ENCODE assay signal across 15 cellular contexts in genomic region chr4:143389543-143390195, GRCh38. TPM values are rescaled to one million over a fixed set of nuclear protein-coding genes. Genes with fewer than 3 reads are reported as not detected.
DNase-seq lines count a peak whose midpoint lies in the region; ATAC-seq, FAIRE-seq and TF ChIP-seq lines count a peak whose summit lies in the region.
"Had no signal": no experiment of that assay in that cellular context is flagged by ENCODE, and none has a peak within 500 bp of the region (broad histone marks: within the 10 kb centered on the region; RNA-seq: fewer than 3 reads in every experiment).

No MANE protein-coding gene starts in this region.

- no peak overlapping the region for H3K27ac Mint-ChIP-seq in glutamatergic neuron (ENCODE audit: unreplicated experiment)

- peaks cover 2% of the 10 kb centered on the region for H3K27me3 Mint-ChIP-seq in glutamatergic neuron (ENCODE audit: unreplicated experiment)

- no peak overlapping the region for H3K4me3 ChIP-seq in BLaER1
- no peak overlapping the region for H3K4me3 ChIP-seq in PC-9
- H3K4me3 ChIP-seq in fibroblast of villous mesenchyme (ENCODE audit: low read depth, low read length) = no peak overlapping the region
- no peak overlapping the region for H3K4me3 ChIP-seq in pancreas
- H3K4me3 ChIP-seq: HAP-1, thyroid gland had no signal

- CTCF ChIA-PET in PC-9 (lab: Charles Lee) = interaction anchor here (0.6 kb wide), 1 partner anchor 13 kb away, joined by 13 read pairs; no protein-coding TSS in a partner anchor

- TF ChIP-seq CTCF in PC-9 (conservative IDR thresholded peaks at IDR 0.05) (no peak), fibroblast of villous mesenchyme (IDR thresholded peaks at IDR 0.05; ENCODE audit: insufficient read depth, low read depth, low read length) (no peak), pancreas (IDR thresholded peaks at IDR 0.05) (no peak), glutamatergic neuron (IDR thresholded peaks at IDR 0.05; ENCODE audit: partially characterized antibody, unreplicated experiment) (no peak)

- no peaks in the 10 kb centered on the region for H3K9me3 ChIP-seq in BLaER1
- no peaks in the 10 kb centered on the region for H3K9me3 ChIP-seq in PC-9 (ENCODE audit: insufficient read depth, low read depth)
- no peaks in the 10 kb centered on the region for H3K9me3 ChIP-seq in pancreas
- H3K9me3 ChIP-seq: HAP-1, thyroid gland had no signal

- H3K36me3 ChIP-seq in BLaER1 = peaks cover 9% of the 10 kb centered on the region; the same call in 1 of the 2 replicates
- H3K36me3 ChIP-seq in PC-9 (ENCODE audit: low read depth) = no peaks in the 10 kb centered on the region
- H3K36me3 ChIP-seq in pancreas = no peaks in the 10 kb centered on the region
- H3K36me3 ChIP-seq: HAP-1, thyroid gland had no signal

- no peak overlapping the region for H3K4me3 Mint-ChIP-seq in glutamatergic neuron (ENCODE audit: unreplicated experiment)
- H3K4me3 Mint-ChIP-seq: activated T-cell treated with anti-CD3 and anti-CD28 coated beads, Interleukin-2, amount 50 U/mL, for 4 hours; CD14-positive monocyte had no signal

- no peak for FAIRE-seq in pancreas (lab: Jason Lieb, UNC)
- FAIRE-seq: GM19239 had no signal

- peaks cover 48% of the 10 kb centered on the region for H3K4me1 Mint-ChIP-seq in glutamatergic neuron (ENCODE audit: low read depth, unreplicated experiment)

- no peaks in the 10 kb centered on the region for H3K27me3 ChIP-seq in BLaER1
- no peaks in the 10 kb centered on the region for H3K27me3 ChIP-seq in PC-9 (ENCODE audit: insufficient read depth, low read depth)
- no peaks in the 10 kb centered on the region for H3K27me3 ChIP-seq in pancreas
- H3K27me3 ChIP-seq: thyroid gland had no signal

- H3K9me3 Mint-ChIP-seq in glutamatergic neuron (ENCODE audit: unreplicated experiment) = peaks cover 4% of the 10 kb centered on the region
- H3K9me3 Mint-ChIP-seq: activated T-cell treated with anti-CD3 and anti-CD28 coated beads, Interleukin-2, amount 50 U/mL, for 4 hours; CD14-positive monocyte had no signal

- no peaks in the 10 kb centered on the region for H3K9me2 ChIP-seq in PC-9 (ENCODE audit: insufficient read depth)

- DNase-seq in PC-9 = peak in 1 of 2 experiments; percentile 64
- peak; percentile 70 for DNase-seq in fibroblast of villous mesenchyme (ENCODE audit: low read depth)
- no peak for DNase-seq in pancreas
- DNase-seq in glutamatergic neuron = no peak
- no peak for DNase-seq in SIG-M5 (lab: John Stamatoyannopoulos, UW)
- DNase-seq in COLO668 (lab: John Stamatoyannopoulos, UW; ENCODE audit: unreplicated experiment) = no peak
- DNase-seq in stimulated activated CD4-positive, alpha-beta T cell treated with anti-CD3 and anti-CD28 coated beads, Interleukin-4, amount 100 ng/mL, for 4 hours = no peak
- DNase-seq: activated CD4-positive, CD25-positive, alpha-beta regulatory T cell; activated T-cell treated with anti-CD3 and anti-CD28 coated beads, Interleukin-2, amount 50 U/mL, for 4 hours; SHP77; thyroid gland had no signal

- no peak overlapping the region for H3K9ac ChIP-seq in BLaER1

- 85 to 93% methylated on average over 1 of the region's 1 CpG for WGBS in pancreas, 2 donors

- POLR2A ChIA-PET in PC-9 (lab: Charles Lee; ENCODE audit: unreplicated experiment) = no interaction called here

- BruUV-seq in PC-9 (replicated peaks; lab: Mats Ljungman, UMichigan) = no TSS peak

- H3F3A ChIP-seq in PC-9 (ENCODE audit: insufficient read depth, low read depth) = no peaks in the 10 kb centered on the region

- H3K79me2 ChIP-seq in PC-9 (ENCODE audit: low read depth) = 0 out of 2 replicates have a peak, but pooled peaks cover 4% of the 10 kb centered on the region

- H3K4me1 ChIP-seq in BLaER1 = peaks cover 83% of the 10 kb centered on the region
- H3K4me1 ChIP-seq in PC-9 (replicated peaks; ENCODE audit: insufficient read depth) = peaks cover 17% of the 10 kb centered on the region
- H3K4me1 ChIP-seq in pancreas = peaks cover 0 to 19% (median 15%) of the 10 kb centered on the region in 3 donors
- H3K4me1 ChIP-seq: HAP-1 had no signal

- intact Hi-C loops in PC-9 (cut with micrococcal nuclease; ENCODE audit: unreplicated experiment) (no loop called here), pancreas (cut with DNase I) (no loop called here)

- H2AFZ ChIP-seq in PC-9 = no peak overlapping the region

- peak in 3 of 4 donors; percentile 61 to 68 (median 68) for ATAC-seq in pancreas
- ATAC-seq: activated T-cell treated with anti-CD3 and anti-CD28 coated beads, Interleukin-2, amount 50 U/mL, for 4 hours had no signal

- no peaks in the 10 kb centered on the region for H3K36me3 Mint-ChIP-seq in glutamatergic neuron (ENCODE audit: unreplicated experiment)

- H3K27ac ChIP-seq in BLaER1 (peak overlapping the region; percentile 97), PC-9 (peak overlapping the region; percentile 19; the same call in 1 of the 2 replicates), pancreas (no peak overlapping the region)
- H3K27ac ChIP-seq: thyroid gland had no signal

- H3K4me2 ChIP-seq in BLaER1 = peak overlapping the region; percentile 77
- H3K4me2 ChIP-seq in PC-9 = peak overlapping the region; percentile 34; the same call in 1 of the 2 replicates

- H4K20me1 ChIP-seq in BLaER1 (no peaks in the 10 kb centered on the region), PC-9 (ENCODE audit: insufficient read depth) (no peaks in the 10 kb centered on the region)

RNA-seq across cellular contexts. Expression of gene GAB1, which starts 53.0 kb away (rescaled TPM):
- total RNA-seq in PC-9 (2021) (27.4 and 29.4 TPM in 2 replicates), fibroblast of villous mesenchyme (13.0 and 16.1 TPM in 2 replicates), pancreas (10 to 100 TPM in 4 of 6 donors, 1 to 10 TPM in 2; 5.8 to 21.2 (median 10.1) TPM), glutamatergic neuron (ENCODE audit: unreplicated experiment) (29.7 TPM)
- polyA plus RNA-seq in pancreas = 1 to 10 TPM; 3.0 to 3.3 TPM

Comparison
In these comparisons a context has a peak if more than half of its experiments do, and no peak if none do; other contexts are left out.
1. H3K27ac ChIP-seq: peak in BLaER1 (single experiment) and PC-9 (single experiment); none in pancreas (0 of 4).